In genomic region chrX:109782994-109783711, GRCh38 we compare ENCODE assay signal across 10 cellular contexts. TPM values are rescaled to one million over a fixed set of nuclear protein-coding genes. Genes with fewer than 3 reads are reported as not detected.
DNase-seq lines count a peak whose midpoint lies in the region; ATAC-seq lines count a peak whose summit lies in the region.
"Had no signal": no experiment of that assay in that cellular context is flagged by ENCODE, and none has a peak within 500 bp of the region (broad histone marks: within the 10 kb centered on the region; RNA-seq: fewer than 3 reads in every experiment).

No MANE protein-coding gene starts in this region.

- H3K36me3 ChIP-seq in CD4-positive, alpha-beta memory T cell (ENCODE audit: insufficient read depth, low read length), result no peaks in the 10 kb centered on the region
- H3K36me3 ChIP-seq: neural progenitor cell had no signal

- peak; percentile 91 for ATAC-seq in GM19035 (IDR thresholded peaks at IDR 0.05; ENCODE audit: unreplicated experiment)
- peak; percentile 90 for ATAC-seq in HG03025 (IDR thresholded peaks at IDR 0.05; ENCODE audit: low FRiP score, unreplicated experiment)

- no peaks in the 10 kb centered on the region for H3K9me3 ChIP-seq in CD4-positive, alpha-beta memory T cell (ENCODE audit: control insufficient read depth in 1 of 2, low read length in 2 of 2)

- no peaks in the 10 kb centered on the region for H3K4me1 ChIP-seq in CD4-positive, alpha-beta memory T cell (ENCODE audit: insufficient read depth, low read length)
- H3K4me1 ChIP-seq: neural progenitor cell had no signal

- no peak for DNase-seq in CD4-positive, alpha-beta memory T cell
- peak; percentile 29 to 32 for DNase-seq in activated T-cell treated with anti-CD3 and anti-CD28 coated beads, Interleukin-2, amount 50 U/mL, for 48 hours
- DNase-seq in DMS153 (lab: John Stamatoyannopoulos, UW) (no peak), Ammon's horn (ENCODE audit: low spot score) (no peak), NCI-H187 (lab: John Stamatoyannopoulos, UW) (no peak), ecto neural progenitor cell (ENCODE audit: low spot score) (no peak)
- DNase-seq: DND-41 had no signal

- H3K27ac ChIP-seq in CD4-positive, alpha-beta memory T cell (ENCODE audit: low read depth, low read length), result no peak overlapping the region
- H3K27ac ChIP-seq: neural progenitor cell had no signal

- no peaks in the 10 kb centered on the region for H3K9me3 Mint-ChIP-seq in CD4-positive, alpha-beta memory T cell

- CTCF ChIA-PET in CD4-positive, alpha-beta memory T cell (lab: Charles Lee; ENCODE audit: partially characterized antibody), result no interaction called here

- H3K4me3 Mint-ChIP-seq in CD4-positive, alpha-beta memory T cell, result peak overlapping the region; percentile 50 to 87 (median 70)
- H3K4me3 Mint-ChIP-seq: neural progenitor cell had no signal

- POLR2A ChIA-PET in CD4-positive, alpha-beta memory T cell (lab: Charles Lee; ENCODE audit: partially characterized antibody), result no interaction called here

- H3K27me3 ChIP-seq in CD4-positive, alpha-beta memory T cell (ENCODE audit: insufficient read depth, low read length), result no peaks in the 10 kb centered on the region
- H3K27me3 ChIP-seq: neural progenitor cell had no signal

- intact Hi-C loops in CD4-positive, alpha-beta memory T cell (cut with micrococcal nuclease), result no loop called here

- no peaks in the 10 kb centered on the region for H3K27me3 Mint-ChIP-seq in CD4-positive, alpha-beta memory T cell

- H3K4me3 ChIP-seq in CD4-positive, alpha-beta memory T cell (ENCODE audit: low read length in 2 of 2), result no peak overlapping the region
- H3K4me3 ChIP-seq: neural progenitor cell had no signal

- H3K4me1 Mint-ChIP-seq in CD4-positive, alpha-beta memory T cell, result peaks cover 5 to 13% (median 7%) of the 10 kb centered on the region in 4 donors
- H3K4me1 Mint-ChIP-seq: neural progenitor cell had no signal

- H3K36me3 Mint-ChIP-seq in CD4-positive, alpha-beta memory T cell, result no peaks in the 10 kb centered on the region
- H3K36me3 Mint-ChIP-seq: neural progenitor cell had no signal

- peak overlapping the region in 4 of 7 donors; percentile 38 to 74 (median 52) for H3K27ac Mint-ChIP-seq in CD4-positive, alpha-beta memory T cell
- H3K27ac Mint-ChIP-seq: neural progenitor cell had no signal

RNA-seq across cellular contexts. Expression of gene ACSL4, which starts 50.1 kb away (rescaled TPM):
- 10 to 100 TPM; 21.4 to 24.3 TPM for total RNA-seq in CD4-positive, alpha-beta memory T cell
- 1 to 10 TPM; 8.0 to 9.6 TPM for polyA plus RNA-seq in CD4-positive, alpha-beta memory T cell

Comparison
In these comparisons a context has a peak if more than half of its experiments do, and no peak if none do; other contexts are left out.
1. DNase-seq: peak in activated T-cell treated with anti-CD3 and anti-CD28 coated beads, Interleukin-2, amount 50 U/mL, for 48 hours (2 of 2); none in CD4-positive, alpha-beta memory T cell (0 of 5), DMS153 (single experiment), Ammon's horn (single experiment), NCI-H187 (0 of 2) and ecto neural progenitor cell (single experiment).